8 cellular contexts compared by ENCODE assay signal in the genomic region with DNA sequence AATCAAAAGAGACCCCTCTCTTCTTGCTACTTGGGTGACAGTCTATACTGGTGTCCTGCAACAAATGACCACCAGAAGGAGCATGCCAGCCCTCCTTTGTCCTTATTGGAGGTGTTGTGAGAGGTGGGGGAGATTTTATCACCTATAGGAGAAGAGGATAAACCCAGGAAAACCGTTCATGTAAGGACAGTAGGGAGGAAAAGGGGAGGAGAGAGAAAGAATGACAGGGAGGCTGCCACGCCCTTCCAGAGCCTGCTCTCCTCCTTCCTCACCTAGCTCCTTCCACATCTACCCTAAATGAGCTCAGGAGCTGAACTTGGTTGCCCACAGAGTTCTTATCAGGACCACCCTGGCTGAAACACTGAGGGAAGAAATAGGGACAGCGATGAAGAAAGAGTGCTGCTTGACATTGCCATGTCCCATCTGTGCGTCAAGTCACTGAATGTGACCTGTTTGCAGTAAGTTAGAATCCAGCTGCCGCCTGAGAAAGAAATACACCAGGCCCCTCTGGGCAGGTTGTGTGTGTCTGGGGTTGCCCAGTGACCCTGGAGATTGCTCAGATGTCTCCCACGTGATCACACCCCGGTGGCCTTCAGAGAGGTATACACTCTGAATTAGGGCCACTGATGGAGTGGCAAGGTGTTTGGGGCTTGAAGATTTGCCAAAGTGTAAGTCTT. TPM values are rescaled to one million over a fixed set of nuclear protein-coding genes. Genes with fewer than 3 reads are reported as not detected.
DNase-seq lines count a peak whose midpoint lies in the region; ATAC-seq and TF ChIP-seq lines count a peak whose summit lies in the region.

No MANE protein-coding gene starts in this region.

- H3K4me3 ChIP-seq in GM12864 (ENCODE audit: low read depth, low read length) (no peak overlapping the region), NB4 (ENCODE audit: low read depth, low read length) (no peak overlapping the region)

- H3K9me3 Mint-ChIP-seq in immature natural killer cell = no peaks in the 10 kb centered on the region

- TF ChIP-seq CTCF in GM12864 (IDR thresholded peaks at IDR 0.05; ENCODE audit: low read depth, low read length, missing control alignments) (peak; percentile 9), NB4 (IDR thresholded peaks at IDR 0.05; ENCODE audit: low read depth, low read length) (no peak)

- ATAC-seq in GM19467 (IDR thresholded peaks at IDR 0.05; ENCODE audit: unreplicated experiment) (peak; percentile 45), HG03565 (IDR thresholded peaks at IDR 0.05; ENCODE audit: unreplicated experiment) (no peak), HG03045 (IDR thresholded peaks at IDR 0.05; ENCODE audit: unreplicated experiment) (no peak), HG02623 (IDR thresholded peaks at IDR 0.05; ENCODE audit: unreplicated experiment) (no peak)

- peak overlapping the region; percentile 93 to 99 (median 95) for H3K27ac Mint-ChIP-seq in immature natural killer cell

- H3K27me3 Mint-ChIP-seq in immature natural killer cell (ENCODE audit: low read depth in 3 of 3) = peaks cover 4 to 28% (median 10%) of the 10 kb centered on the region in 3 donors

- peak overlapping the region; percentile 62 to 78 (median 73) for H3K4me3 Mint-ChIP-seq in immature natural killer cell

- H3K36me3 Mint-ChIP-seq in immature natural killer cell = peaks cover 0 to 3% (median 0%) of the 10 kb centered on the region in 3 donors

- TF ChIP-seq POLR2A in NB4 (IDR thresholded peaks at IDR 0.05; ENCODE audit: extremely low read depth, insufficient read length) = no peak

- DNase-seq in GM12864 (ENCODE audit: low read depth) = no peak
- peak; percentile 30 for DNase-seq in NB4 (ENCODE audit: low read depth)
- peak; percentile 42 to 60 (median 48) for DNase-seq in immature natural killer cell
- no peak for DNase-seq in mesenteric fat pad (ENCODE audit: low spot score)

- peaks cover 88 to 95% of the 10 kb centered on the region in 2 donors for H3K4me1 Mint-ChIP-seq in immature natural killer cell

RNA-seq across cellular contexts. Expression of a gene that starts 40.4 kb away (rescaled TPM):
- polyA plus RNA-seq in immature natural killer cell = 100 to 1,000 TPM; 264 to 329 (median 284) TPM
- 154 TPM for total RNA-seq in mesenteric fat pad

Comparison
In these comparisons a context has a peak if more than half of its experiments do, and no peak if none do; other contexts are left out.
1. DNase-seq: peak in NB4 (single experiment) and immature natural killer cell (3 of 3); none in GM12864 (single experiment) and mesenteric fat pad (single experiment).